22 cellular contexts compared by ENCODE assay signal in the genomic region with DNA sequence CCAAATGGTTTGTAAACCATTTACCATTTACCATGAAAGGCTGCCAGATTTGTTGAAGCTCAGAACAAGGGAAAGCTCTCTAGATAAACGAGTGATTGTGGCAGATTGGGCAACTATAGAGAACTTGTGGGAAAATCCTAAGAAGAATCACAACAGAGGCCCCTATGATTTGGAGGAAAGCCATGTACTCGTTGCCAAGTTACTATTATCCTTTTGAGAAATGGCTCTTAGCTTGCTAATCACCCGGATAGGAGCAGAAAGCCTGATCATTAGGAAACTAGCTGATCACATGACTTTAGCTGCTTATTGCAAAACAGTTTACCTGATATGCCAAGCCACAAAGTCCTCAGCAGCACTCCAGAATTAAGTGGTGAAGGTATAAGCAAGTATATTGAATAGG. TPM values are rescaled to one million over a fixed set of nuclear protein-coding genes. Genes with fewer than 3 reads are reported as not detected.
DNase-seq lines count a peak whose midpoint lies in the region; ATAC-seq, FAIRE-seq and TF ChIP-seq lines count a peak whose summit lies in the region.
"Had no signal": no experiment of that assay in that cellular context is flagged by ENCODE, and none has a peak within 500 bp of the region (broad histone marks: within the 10 kb centered on the region; RNA-seq: fewer than 3 reads in every experiment).

No MANE protein-coding gene starts in this region.

- ATAC-seq in IMR-90 (ENCODE audit: low read depth) (no peak), sciatic nerve (peak; percentile 65), HG03097 (IDR thresholded peaks at IDR 0.05; ENCODE audit: low FRiP score, unreplicated experiment) (no peak)
- ATAC-seq: activated CD8-positive, alpha-beta T cell treated with anti-CD3 and anti-CD28 coated beads, Interleukin-2, amount 10 ng/mL, durations not matched to agents 7 days and 5 days; heart left ventricle; natural killer cell; stimulated activated naive CD8-positive, alpha-beta T cell treated with anti-CD3 and anti-CD28 coated beads, Interleukin-15, amount 100 ng/mL, for 72 hours had no signal

- H3K9me3 ChIP-seq in IMR-90 (ENCODE audit: control insufficient read depth, insufficient read depth, low read length) (no peaks in the 10 kb centered on the region), fibroblast of lung (ENCODE audit: control insufficient read depth, insufficient read depth, low read depth, low read length) (no peaks in the 10 kb centered on the region)
- H3K9me3 ChIP-seq: pancreas, SK-N-SH had no signal

- no peak overlapping the region for H3K18ac ChIP-seq in IMR-90 (ENCODE audit: low read depth, low read length)

- BruUV-seq in IMR-90 (replicated peaks; lab: Mats Ljungman, UMichigan) = no TSS peak

- in situ Hi-C loops in IMR-90 (cut with MboI; ENCODE audit: low sequenced_read_pairs) = no loop called here

- no peak overlapping the region for H2BK15ac ChIP-seq in IMR-90 (ENCODE audit: low read depth, low read length)

- TF ChIP-seq CTCF in IMR-90 (conservative IDR thresholded peaks at IDR 0.05; ENCODE audit: low read depth, low read length) (no peak), fibroblast of lung (conservative IDR thresholded peaks at IDR 0.05 in 1 of 2, IDR thresholded peaks at IDR 0.05 in 1 of 2; ENCODE audit: low read depth in 1 of 2, low read length in 2 of 2) (no peak), D721Med (IDR thresholded peaks at IDR 0.05; ENCODE audit: insufficient read depth, missing control alignments) (no peak)

- H3K4me1 ChIP-seq in IMR-90 (ENCODE audit: control insufficient read depth, insufficient read depth, low read length) (no peaks in the 10 kb centered on the region), fibroblast of lung (ENCODE audit: control insufficient read depth, extremely low read depth, insufficient read depth, low read length) (no peaks in the 10 kb centered on the region)
- H3K4me1 ChIP-seq: pancreas had no signal

- no peak overlapping the region for H2BK5ac ChIP-seq in IMR-90 (ENCODE audit: low read depth, low read length, poor library complexity, severe bottlenecking)

- FAIRE-seq in D721Med (lab: Jason Lieb, UNC) = no peak
- FAIRE-seq: GM18507, islet of Langerhans, pancreas had no signal

- CTCF ChIA-PET in IMR-90 (lab: Yijun Ruan, JAX) = no interaction called here

- no peak overlapping the region for H2AK5ac ChIP-seq in IMR-90 (ENCODE audit: low read depth, low read length)

- no peak overlapping the region for H4K5ac ChIP-seq in IMR-90 (ENCODE audit: low read depth, low read length)

- WGBS in IMR-90 (ENCODE audit: extremely low coverage in 2 of 2, insufficient read length in 1 of 2), 2 experiments = no CpG with 5 or more reads among the region's 3 CpGs

- no peak for TF ChIP-seq RAD21 in IMR-90 (IDR thresholded peaks at IDR 0.05; ENCODE audit: low read length)

- dilution Hi-C loops in IMR-90 (cut with HindIII; ENCODE audit: low sequenced_read_pairs, unreplicated experiment) = no loop called here

- H3K36me3 ChIP-seq in IMR-90 (ENCODE audit: control insufficient read depth, insufficient read depth, low read length) = no peaks in the 10 kb centered on the region
- no peaks in the 10 kb centered on the region for H3K36me3 ChIP-seq in fibroblast of lung (ENCODE audit: control insufficient read depth, insufficient read depth, low read length)
- H3K36me3 ChIP-seq: brain microvascular endothelial cell, heart left ventricle, pancreas had no signal

- no peak overlapping the region for H2BK20ac ChIP-seq in IMR-90 (ENCODE audit: low read depth, low read length)

- H2BK120ac ChIP-seq in IMR-90 (ENCODE audit: low read depth, low read length) = no peak overlapping the region

- H3K9me1 ChIP-seq in IMR-90 (ENCODE audit: insufficient read depth, low read length) = no peaks in the 10 kb centered on the region

- intact Hi-C loops in IMR-90 (cut with micrococcal nuclease) (no loop called here), sciatic nerve (cut with DNase I) (no loop called here)

- H4K20me1 ChIP-seq in IMR-90 (ENCODE audit: insufficient read depth, low read length) (no peaks in the 10 kb centered on the region), fibroblast of lung (ENCODE audit: control insufficient read depth, extremely low read depth, insufficient read depth, low read length) (no peaks in the 10 kb centered on the region)

- H3K79me1 ChIP-seq in IMR-90 (ENCODE audit: low read depth in 1 of 2, low read length in 2 of 2) = no peaks in the 10 kb centered on the region

- H2AFZ ChIP-seq in IMR-90 (replicated peaks; ENCODE audit: low read length, poor library complexity) (no peak overlapping the region), fibroblast of lung (ENCODE audit: low read length) (no peak overlapping the region)

- H3K27me3 ChIP-seq in IMR-90 (ENCODE audit: control insufficient read depth, insufficient read depth, low read length) = no peaks in the 10 kb centered on the region
- H3K27me3 ChIP-seq in fibroblast of lung (ENCODE audit: control insufficient read depth, insufficient read depth, low read length) = no peaks in the 10 kb centered on the region
- H3K27me3 ChIP-seq: brain microvascular endothelial cell, heart left ventricle, pancreas had no signal

- H3K56ac ChIP-seq in IMR-90 (ENCODE audit: extremely low read depth, insufficient read depth, low read length) = no peak overlapping the region

- H3K79me2 ChIP-seq in fibroblast of lung (ENCODE audit: control insufficient read depth, insufficient read depth, low read length) = no peaks in the 10 kb centered on the region

- no peak overlapping the region for H4K91ac ChIP-seq in IMR-90 (ENCODE audit: insufficient read depth, low read depth, low read length)

- no peak overlapping the region for H4K8ac ChIP-seq in IMR-90 (ENCODE audit: low read depth in 2 of 2, low read length in 2 of 2)

- H3K27ac ChIP-seq in IMR-90 (ENCODE audit: insufficient read depth, low read length) (no peak overlapping the region), fibroblast of lung (ENCODE audit: insufficient read depth, low read length) (no peak overlapping the region)
- H3K27ac ChIP-seq: brain microvascular endothelial cell, heart left ventricle, pancreas, skin epidermis had no signal

- H3K4me3 ChIP-seq in IMR-90 (ENCODE audit: insufficient read depth, low read depth, low read length) (no peak overlapping the region), fibroblast of lung (replicated peaks in 1 of 4; ENCODE audit: control extremely low read depth in 1 of 4, insufficient read depth in 1 of 4, low read depth in 3 of 4, low read length in 4 of 4) (no peak overlapping the region)
- H3K4me3 ChIP-seq: heart left ventricle, pancreas, skin epidermis had no signal

- H3K23ac ChIP-seq in IMR-90 (ENCODE audit: low read depth, low read length) = no peak overlapping the region

- no peak overlapping the region for H3K14ac ChIP-seq in IMR-90 (replicated peaks; ENCODE audit: low read depth, low read length)

- DNase-seq in IMR-90 = peak; percentile 20
- peak; percentile 92 for DNase-seq in amniotic epithelial cell (ENCODE audit: low read depth)
- DNase-seq in fibroblast of lung (ENCODE audit: low read depth in 2 of 2) = peak; percentile 41 to 68
- DNase-seq in sciatic nerve (ENCODE audit: low spot score) = no peak
- no peak for DNase-seq in D721Med (ENCODE audit: insufficient read length, low spot score)
- DNase-seq in UCSD-AML1 (lab: John Stamatoyannopoulos, UW; ENCODE audit: unreplicated experiment) = no peak
- DNase-seq: activated CD8-positive, alpha-beta T cell treated with anti-CD3 and anti-CD28 coated beads, Interleukin-2, amount 10 ng/mL, durations not matched to agents 7 days and 5 days; activated naive CD4-positive, alpha-beta T cell treated with anti-CD3 and anti-CD28 coated beads, Interleukin-2, amount 10 ng/mL, durations not matched to agents 7 days and 5 days; activated T-cell treated with anti-CD3 and anti-CD28 coated beads, Interleukin-2, amount 50 U/mL, for 24 hours; brain microvascular endothelial cell; erythroblast; heart left ventricle; mesendoderm; natural killer cell; pancreas; SK-N-SH; stimulated activated CD4-positive, alpha-beta T cell treated with anti-CD3 and anti-CD28 coated beads, Interleukin-4, amount 100 ng/mL, for 1 hour; stimulated activated naive CD8-positive, alpha-beta T cell treated with anti-CD3 and anti-CD28 coated beads, Interleukin-15, amount 100 ng/mL, for 72 hours had no signal

- H3K4me2 ChIP-seq in IMR-90 (ENCODE audit: low read depth, low read length) (no peak overlapping the region), fibroblast of lung (ENCODE audit: extremely low read depth, insufficient read depth, low read length) (no peak overlapping the region)
- H3K4me2 ChIP-seq: SK-N-SH had no signal

- H2AK9ac ChIP-seq in IMR-90 (replicated peaks; ENCODE audit: low read depth, low read length, poor library complexity) = no peak overlapping the region

- POLR2A ChIA-PET in IMR-90 (lab: Charles Lee; ENCODE audit: unreplicated experiment) = no interaction called here

- TF ChIP-seq POLR2A in IMR-90 (IDR thresholded peaks at IDR 0.05; ENCODE audit: low read depth, low read length) = no peak

- no peak overlapping the region for H3K4ac ChIP-seq in IMR-90 (ENCODE audit: low read depth, low read length)

- H3K9ac ChIP-seq in IMR-90 (ENCODE audit: low read depth, low read length) = no peak overlapping the region
- no peak overlapping the region for H3K9ac ChIP-seq in fibroblast of lung (ENCODE audit: insufficient read depth, low read length)
- H3K9ac ChIP-seq: SK-N-SH had no signal

TF ChIP-seq in IMR-90, 13 proteins besides CTCF, POLR2A, EP300 and RAD21:
- TF ChIP-seq SMC3 (IDR thresholded peaks at IDR 0.05; ENCODE audit: low read depth, low read length) = no peak

RNA-seq across cellular contexts. Expression of gene ATG10, which starts 23.5 kb away (rescaled TPM):
- 8.1 and 12.2 TPM in 2 replicates for total RNA-seq in IMR-90 (2012; rRNA removed)
- polyA plus RNA-seq in IMR-90 (2012; rRNA removed) = 2.5 and 3.4 TPM in 2 replicates
- polyA plus RNA-seq in IMR-90 (2012; cell fraction: cytosol; rRNA removed) = 0.85 and 0.93 TPM in 2 replicates
- 0.39 and 2.3 TPM in 2 replicates for polyA plus RNA-seq in IMR-90 (2012; cell fraction: nucleus; rRNA removed; ENCODE audit: low replicate concordance)
- total RNA-seq in fibroblast of lung = 8.7 and 8.8 TPM in 2 replicates
- polyA plus RNA-seq in fibroblast of lung = 2.5 and 3.1 TPM in 2 replicates
- 3.6 and 6.4 TPM in 2 replicates for polyA plus RNA-seq in fibroblast of lung (2012)
- polyA minus RNA-seq in fibroblast of lung (ENCODE audit: low replicate concordance) = not detected in 2 replicates
- 7.3 TPM for total RNA-seq in sciatic nerve

Comparison
In these comparisons a context has a peak if more than half of its experiments do, and no peak if none do; other contexts are left out.
1. DNase-seq: peak in IMR-90 (single experiment), amniotic epithelial cell (single experiment) and fibroblast of lung (2 of 2); none in sciatic nerve (single experiment), D721Med (single experiment) and UCSD-AML1 (single experiment).